ENCODE assay signal across 2 cellular contexts in genomic region chr1:46447499-46448108, GRCh38.
TF ChIP-seq lines count a peak whose summit lies in the region.

No MANE protein-coding gene starts in this region.

TF ChIP-seq in endothelial cell of umbilical vein, 7 proteins besides CTCF, POLR2A, EP300 and RAD21:
- TF ChIP-seq MYC (IDR thresholded peaks at IDR 0.05; ENCODE audit: low read depth, low read length) (no peak), MAX (IDR thresholded peaks at IDR 0.05; ENCODE audit: insufficient read depth, insufficient read length) (no peak), EZH2 (IDR thresholded peaks at IDR 0.05; ENCODE audit: borderline replicate concordance, low read depth, low read length, severe bottlenecking) (no peak), JUN (IDR thresholded peaks at IDR 0.05; ENCODE audit: borderline replicate concordance, insufficient read depth, insufficient read length, low read depth) (no peak), GATA2 (IDR thresholded peaks at IDR 0.05; ENCODE audit: insufficient read depth, insufficient read length, low read depth, low read length) (no peak), FOS (IDR thresholded peaks at IDR 0.05; ENCODE audit: borderline replicate concordance, insufficient read depth, low read length) (no peak), POLR2AphosphoS5 (IDR thresholded peaks at IDR 0.05; ENCODE audit: insufficient read depth, low read depth, low read length) (no peak)

TF ChIP-seq in neural cell, 6 proteins besides CTCF, POLR2A, EP300 and RAD21 (continued from another document):
- TF ChIP-seq EZH2 (IDR thresholded peaks at IDR 0.05; ENCODE audit: borderline replicate concordance, insufficient read depth, low read length, poor library complexity, severe bottlenecking), result no peak
TF ChIP-seq in neural cell: peak in this region for 0.
